In genomic region chr9:128863647-128864046, GRCh38 we compare ENCODE assay signal across 9 cellular contexts. TPM values are rescaled to one million over a fixed set of nuclear protein-coding genes. Genes with fewer than 3 reads are reported as not detected.
A peak's percentile ranks its signal among the peaks of the same experiment; 100 is the strongest.
DNase-seq lines count a peak whose midpoint lies in the region; ATAC-seq, FAIRE-seq and TF ChIP-seq lines count a peak whose summit lies in the region.
"Had no signal": no experiment of that assay in that cellular context is flagged by ENCODE, and none has a peak within 500 bp of the region (broad histone marks: within the 10 kb centered on the region; RNA-seq: fewer than 3 reads in every experiment).

No MANE protein-coding gene starts in this region.

- no peaks in the 10 kb centered on the region for H3K27me3 Mint-ChIP-seq in nephron progenitor cell (ENCODE audit: low read depth, poor library complexity)
- H3K27me3 Mint-ChIP-seq: activated naive CD8-positive, alpha-beta T cell had no signal

- intact Hi-C loops in HCT116 (cut with micrococcal nuclease) (loop anchor here (1.0 kb wide), 1 partner anchor 65 kb away; no protein-coding TSS in a partner anchor), esophagus muscularis mucosa (cut with DNase I) (loop anchor here (1.0 kb wide), 1 partner anchor 65 kb away; no protein-coding TSS in a partner anchor)

- peak; percentile 94 for ATAC-seq in HCT116

- H3K4me1 ChIP-seq in HCT116 (ENCODE audit: control insufficient read depth in 1 of 2, insufficient read depth in 2 of 2, low read length in 2 of 2) (peaks cover 2 to 7% of the 10 kb centered on the region in 2 experiments; a peak in 3 of 4 replicates), OCI-LY3 (ENCODE audit: low read length) (peaks cover 2% of the 10 kb centered on the region; the same call in 1 of the 2 replicates), esophagus muscularis mucosa (peaks cover 0 to 7% (median 4%) of the 10 kb centered on the region in 4 donors)

- POLR2A ChIA-PET in HCT116 (lab: Charles Lee) = no interaction called here

- 51% methylated on average over 5 of the region's 10 CpGs for WGBS in esophagus muscularis mucosa

- H3K9ac ChIP-seq in HCT116 (ENCODE audit: low read length) (no peak overlapping the region), OCI-LY3 (ENCODE audit: low read length) (no peak overlapping the region)

- no peaks in the 10 kb centered on the region for H3K9me2 ChIP-seq in HCT116 (ENCODE audit: insufficient read depth)

- H3K4me3 ChIP-seq in HCT116 (replicated peaks in 1 of 2; ENCODE audit: low read depth in 1 of 2, low read length in 2 of 2) = no peak overlapping the region
- H3K4me3 ChIP-seq in OCI-LY3 (ENCODE audit: low read length) = no peak overlapping the region
- no peak overlapping the region for H3K4me3 ChIP-seq in esophagus muscularis mucosa

- FAIRE-seq in D721Med (lab: Jason Lieb, UNC) = no peak

- H2AFZ ChIP-seq in HCT116 (ENCODE audit: low read depth, low read length, poor library complexity, severe bottlenecking) (no peak overlapping the region), OCI-LY3 (ENCODE audit: low read depth, low read length) (no peak overlapping the region)

- TF ChIP-seq EP300 in esophagus muscularis mucosa (IDR thresholded peaks at IDR 0.05) = no peak

- H3K27me3 ChIP-seq in HCT116 (ENCODE audit: insufficient read depth, low read length) (no peaks in the 10 kb centered on the region), OCI-LY3 (ENCODE audit: low read depth, low read length) (no peaks in the 10 kb centered on the region), esophagus muscularis mucosa (no peaks in the 10 kb centered on the region)

- H3K79me2 ChIP-seq in HCT116 (ENCODE audit: insufficient read depth, low read length) (no peaks in the 10 kb centered on the region), OCI-LY3 (ENCODE audit: low read length) (no peaks in the 10 kb centered on the region)

- H3K4me2 ChIP-seq in HCT116 (ENCODE audit: low read length) = no peak overlapping the region
- H3K4me2 ChIP-seq in OCI-LY3 (ENCODE audit: low read length) = no peak overlapping the region

- peak; percentile 88 for TF ChIP-seq RAD21 in HCT116 (IDR thresholded peaks at IDR 0.05; ENCODE audit: low read depth)

- no peaks in the 10 kb centered on the region for H4K20me1 ChIP-seq in HCT116 (ENCODE audit: insufficient read depth)
- no peaks in the 10 kb centered on the region for H4K20me1 ChIP-seq in OCI-LY3 (ENCODE audit: insufficient read depth, low read length)

- peak overlapping the region; percentile 45 for H3K27ac Mint-ChIP-seq in nephron progenitor cell
- H3K27ac Mint-ChIP-seq: activated naive CD8-positive, alpha-beta T cell had no signal

- H3K36me3 Mint-ChIP-seq in nephron progenitor cell (ENCODE audit: low read depth) = no peaks in the 10 kb centered on the region
- H3K36me3 Mint-ChIP-seq: activated naive CD8-positive, alpha-beta T cell had no signal

- CTCF ChIA-PET in HCT116 (lab: Charles Lee) = interaction anchor here (0.6 to 2.2 kb wide), 5 partner anchors 11 to 263 kb away, joined by 3 to 20 read pairs (median 3); no protein-coding TSS in a partner anchor

- H3K9me3 Mint-ChIP-seq in nephron progenitor cell = no peaks in the 10 kb centered on the region

- TF ChIP-seq CTCF in D721Med (IDR thresholded peaks at IDR 0.05; ENCODE audit: insufficient read depth, missing control alignments) (peak; percentile 74), HCT116 (IDR thresholded peaks at IDR 0.05 in 2 of 3, conservative IDR thresholded peaks at IDR 0.05 in 1 of 3; ENCODE audit: borderline replicate concordance in 1 of 3, insufficient read depth in 1 of 3, low read depth in 2 of 3, low read length in 2 of 3) (peak; percentile 87 to 94 (median 94)), OCI-LY3 (IDR thresholded peaks at IDR 0.05; ENCODE audit: low read depth, low read length) (peak; percentile 79), esophagus muscularis mucosa (IDR thresholded peaks at IDR 0.05) (peak; percentile 91 to 98 (median 98)), nephron progenitor cell (IDR thresholded peaks at IDR 0.05) (peak; percentile 97)

- no peaks in the 10 kb centered on the region for H3K36me3 ChIP-seq in HCT116 (ENCODE audit: control insufficient read depth in 1 of 2, insufficient read depth in 2 of 2, low read length in 2 of 2)
- H3K36me3 ChIP-seq in OCI-LY3 (replicated peaks; ENCODE audit: low read depth, low read length) = no peaks in the 10 kb centered on the region
- H3K36me3 ChIP-seq in esophagus muscularis mucosa = no peaks in the 10 kb centered on the region

- no peaks in the 10 kb centered on the region for H3K9me3 ChIP-seq in HCT116 (ENCODE audit: control insufficient read depth in 1 of 2, insufficient read depth in 1 of 2, low read depth in 1 of 2, low read length in 2 of 2)
- H3K9me3 ChIP-seq in OCI-LY3 (ENCODE audit: insufficient read depth, low read length) = no peaks in the 10 kb centered on the region
- H3K9me3 ChIP-seq in esophagus muscularis mucosa = no peaks in the 10 kb centered on the region

- peak overlapping the region; percentile 15; the same call in 1 of the 2 replicates for H3K27ac ChIP-seq in HCT116 (ENCODE audit: low read depth, low read length)
- no peak overlapping the region for H3K27ac ChIP-seq in OCI-LY3 (ENCODE audit: low read length)
- no peak overlapping the region for H3K27ac ChIP-seq in esophagus muscularis mucosa (replicated peaks in 1 of 4)
- no peak overlapping the region for H3K27ac ChIP-seq in substantia nigra (ENCODE audit: low read depth, low read length, poor library complexity, severe bottlenecking)

- TF ChIP-seq POLR2A in HCT116 (IDR thresholded peaks at IDR 0.05; ENCODE audit: borderline replicate concordance, extremely low read depth, insufficient read depth, insufficient read length) = no peak
- no peak for TF ChIP-seq POLR2A in esophagus muscularis mucosa (IDR thresholded peaks at IDR 0.05; ENCODE audit: low read depth)

- DNase-seq in D721Med (ENCODE audit: insufficient read length, low spot score) (no peak), HCT116 (ENCODE audit: low read depth, low spot score) (peak; percentile 48), esophagus muscularis mucosa (ENCODE audit: extremely low spot score) (no peak), nephron progenitor cell (peak; percentile 92), substantia nigra (lab: John Stamatoyannopoulos, UW) (peak in 40 of 49 donors; percentile 20 to 77 (median 44)), globus pallidus (ENCODE audit: low spot score) (no peak)
- peak; percentile 99 for DNase-seq in activated CD8-positive, alpha-beta memory T cell treated with anti-CD3 and anti-CD28 coated beads, Interleukin-2, amount 50 U/mL, for 48 hours

- peaks cover 19% of the 10 kb centered on the region for H3K4me1 Mint-ChIP-seq in nephron progenitor cell

- H3K4me3 Mint-ChIP-seq in nephron progenitor cell = no peak overlapping the region
- H3K4me3 Mint-ChIP-seq: activated naive CD8-positive, alpha-beta T cell had no signal

- RAD21 ChIA-PET in HCT116 (lab: Charles Lee; ENCODE audit: low non-redundant PET in 1 of 2, low total read pairs in 2 of 2, uncharacterized antibody in 2 of 2, unreplicated experiment in 2 of 2) = no interaction called here

- BruUV-seq in HCT116 (replicated peaks; lab: Mats Ljungman, UMichigan) = no TSS peak

TF ChIP-seq in HCT116, 20 proteins besides CTCF, POLR2A, EP300 and RAD21:
- no peak for TF ChIP-seq FOSL1 (IDR thresholded peaks at IDR 0.05; ENCODE audit: low read depth)
- TF ChIP-seq EGR1 (IDR thresholded peaks at IDR 0.05; ENCODE audit: low read depth) = no peak
- TF ChIP-seq POLR2AphosphoS5 (IDR thresholded peaks at IDR 0.05; ENCODE audit: low read depth, low read length) = no peak
- no peak for TF ChIP-seq CEBPB (IDR thresholded peaks at IDR 0.05; ENCODE audit: low read depth)
- TF ChIP-seq SP1 (IDR thresholded peaks at IDR 0.05; ENCODE audit: low read depth) = no peak

RNA-seq across cellular contexts. Expression of gene KYAT1, which starts 18.1 kb away (rescaled TPM):
- total RNA-seq in HCT116 (2021; ENCODE audit: unreplicated experiment) (10.1 TPM), esophagus muscularis mucosa (1 to 10 TPM; 4.3 to 8.4 (median 6.2) TPM)
- 8.2 and 9.5 TPM in 2 replicates for polyA plus RNA-seq in HCT116 (2012)

RNA-seq across cellular contexts. Expression of gene LRRC8A, which starts 18.3 kb away (rescaled TPM):
- total RNA-seq in HCT116 (2021; ENCODE audit: unreplicated experiment) (22.0 TPM), esophagus muscularis mucosa (10 to 100 TPM; 39.5 to 94.2 (median 55.6) TPM)
- 18.5 and 23.4 TPM in 2 replicates for polyA plus RNA-seq in HCT116 (2012)

RNA-seq across cellular contexts. Expression of gene SPOUT1, which starts 34.1 kb away (rescaled TPM):
- total RNA-seq in HCT116 (2021; ENCODE audit: unreplicated experiment) (70.4 TPM), esophagus muscularis mucosa (10 to 100 TPM; 15.3 to 36.5 (median 19.8) TPM)
- 52.9 and 59.4 TPM in 2 replicates for polyA plus RNA-seq in HCT116 (2012)

RNA-seq across cellular contexts. Expression of gene ENDOG, which starts 45.3 kb away (rescaled TPM):
- total RNA-seq in HCT116 (2021; ENCODE audit: unreplicated experiment) (27.2 TPM), esophagus muscularis mucosa (10 to 100 TPM; 21.4 to 44.5 (median 37.5) TPM)
- 24.5 and 25.1 TPM in 2 replicates for polyA plus RNA-seq in HCT116 (2012)

RNA-seq across cellular contexts. Expression of gene PHYHD1, which starts 57.1 kb away (rescaled TPM):
- total RNA-seq in HCT116 (2021; ENCODE audit: unreplicated experiment) = 0.32 TPM
- polyA plus RNA-seq in HCT116 (2012) = 0.21 TPM in 1 of 2 replicates, not detected in the other
- 10 to 100 TPM; 10.4 to 22.3 (median 12.0) TPM for total RNA-seq in esophagus muscularis mucosa

Comparison
In these comparisons a context has a peak if more than half of its experiments do, and no peak if none do; other contexts are left out.
1. DNase-seq: peak in HCT116 (single experiment), activated CD8-positive, alpha-beta memory T cell treated with anti-CD3 and anti-CD28 coated beads, Interleukin-2, amount 50 U/mL, for 48 hours (single experiment), nephron progenitor cell (single experiment) and substantia nigra (40 of 49); none in D721Med (single experiment), esophagus muscularis mucosa (single experiment) and globus pallidus (single experiment).
2. Peak in every context shown above with its lines, with median percentiles within 50 percentile points of each other: CTCF ChIP-seq.